In the genomic region with DNA sequence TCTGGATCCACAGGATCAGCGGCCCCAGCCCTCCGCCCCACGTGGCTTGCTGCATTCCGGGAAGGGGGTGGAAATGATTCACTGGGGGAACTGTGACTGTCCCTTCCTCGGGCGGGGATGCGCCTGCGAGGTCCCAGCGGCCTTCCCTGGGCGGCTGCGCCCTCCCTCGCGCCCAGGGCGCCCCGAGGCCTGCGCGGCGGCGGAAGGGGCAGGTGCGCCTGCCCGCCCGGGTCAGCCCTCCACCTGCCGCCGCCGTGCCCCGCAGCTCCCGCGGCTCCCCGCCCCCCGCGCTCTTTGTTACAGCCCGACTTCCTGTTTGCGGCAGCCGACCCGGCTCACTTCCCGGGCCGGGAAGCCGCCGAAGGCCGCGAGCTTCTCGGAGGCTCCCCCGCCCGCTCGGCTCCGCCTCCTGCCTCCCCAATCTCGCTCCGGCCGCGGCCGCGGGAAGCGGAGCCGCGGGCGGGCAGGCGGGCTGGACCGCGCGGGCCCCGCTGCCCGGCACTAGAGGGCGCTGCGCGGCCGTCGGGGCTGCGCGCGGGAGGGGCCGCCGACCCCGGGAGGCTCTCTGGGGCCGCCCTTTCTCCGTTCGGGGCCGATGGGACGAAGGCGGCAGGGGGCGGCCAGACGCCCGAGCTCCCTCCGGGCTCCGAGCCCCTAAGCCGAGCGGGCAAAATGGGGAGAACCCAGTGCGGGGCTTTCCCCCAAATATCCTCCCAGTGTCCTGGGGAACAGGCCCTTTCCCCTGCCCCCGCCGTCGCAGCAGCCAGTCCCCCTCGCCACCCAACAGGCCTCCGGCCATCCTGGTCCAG, we compare ENCODE assay signal across 8 cellular contexts. TPM values are rescaled to one million over a fixed set of nuclear protein-coding genes. Genes with fewer than 3 reads are reported as not detected.
DNase-seq lines count a peak whose midpoint lies in the region; ATAC-seq, FAIRE-seq and TF ChIP-seq lines count a peak whose summit lies in the region.

No MANE protein-coding gene starts in this region.

- no peaks in the 10 kb centered on the region for H3K79me2 ChIP-seq in astrocyte (ENCODE audit: insufficient read depth, low read length)

- peak overlapping the region; percentile 59 for H3K4me3 ChIP-seq in astrocyte (ENCODE audit: insufficient read depth, low read depth, low read length)

- H3K27me3 Mint-ChIP-seq in T-helper 1 cell treated with Interleukin-12 subunit alpha and Interleukin-12 subunit beta and Interleukin-4 antibody, amounts not matched to agents 30 μg/mL and 1 μg/mL, for 36 hours (ENCODE audit: low read depth) = no peaks in the 10 kb centered on the region
- H3K27me3 Mint-ChIP-seq in astrocyte (ENCODE audit: low read depth, unreplicated experiment) = peaks cover 35% of the 10 kb centered on the region

- no peak for FAIRE-seq in astrocyte (lab: Jason Lieb, UNC)

- H3K27ac Mint-ChIP-seq in T-helper 1 cell treated with Interleukin-12 subunit alpha and Interleukin-12 subunit beta and Interleukin-4 antibody, amounts not matched to agents 30 μg/mL and 1 μg/mL, for 36 hours = no peak overlapping the region
- H3K27ac Mint-ChIP-seq in astrocyte (ENCODE audit: unreplicated experiment) = no peak overlapping the region

- peaks cover 25% of the 10 kb centered on the region for H3K4me1 ChIP-seq in astrocyte (ENCODE audit: insufficient read depth, low read length)

- H2AFZ ChIP-seq in astrocyte (ENCODE audit: low read depth, low read length) = peak overlapping the region; percentile 93

- no peaks in the 10 kb centered on the region for H3K27me3 ChIP-seq in astrocyte (ENCODE audit: insufficient read depth, low read length)

- ATAC-seq in GM21737 (IDR thresholded peaks at IDR 0.05; ENCODE audit: unreplicated experiment) (peak; percentile 69), GM18873 (IDR thresholded peaks at IDR 0.05; ENCODE audit: low FRiP score, unreplicated experiment) (no peak)

- no peaks in the 10 kb centered on the region for H4K20me1 ChIP-seq in astrocyte (ENCODE audit: insufficient read depth, low read length)

- H3K9me3 Mint-ChIP-seq in T-helper 1 cell treated with Interleukin-12 subunit alpha and Interleukin-12 subunit beta and Interleukin-4 antibody, amounts not matched to agents 30 μg/mL and 1 μg/mL, for 36 hours = no peaks in the 10 kb centered on the region
- H3K9me3 Mint-ChIP-seq in astrocyte (ENCODE audit: unreplicated experiment) = peaks cover 2% of the 10 kb centered on the region

- peak overlapping the region; percentile 76 for H3K4me3 Mint-ChIP-seq in T-helper 1 cell treated with Interleukin-12 subunit alpha and Interleukin-12 subunit beta and Interleukin-4 antibody, amounts not matched to agents 30 μg/mL and 1 μg/mL, for 36 hours
- peak overlapping the region; percentile 72 for H3K4me3 Mint-ChIP-seq in astrocyte (ENCODE audit: unreplicated experiment)

- no peaks in the 10 kb centered on the region for H3K36me3 ChIP-seq in astrocyte (ENCODE audit: insufficient read depth, low read length)

- TF ChIP-seq CTCF in LNCAP (IDR thresholded peaks at IDR 0.05) = peak; percentile 95
- TF ChIP-seq CTCF in astrocyte (IDR thresholded peaks at IDR 0.05; ENCODE audit: insufficient read depth, low read depth, low read length) = peak; percentile 29

- peaks cover 29% of the 10 kb centered on the region for H3K4me1 Mint-ChIP-seq in T-helper 1 cell treated with Interleukin-12 subunit alpha and Interleukin-12 subunit beta and Interleukin-4 antibody, amounts not matched to agents 30 μg/mL and 1 μg/mL, for 36 hours (ENCODE audit: low read depth)
- H3K4me1 Mint-ChIP-seq in astrocyte (ENCODE audit: low read depth, unreplicated experiment) = peaks cover 2% of the 10 kb centered on the region

- H3K9ac ChIP-seq in astrocyte (ENCODE audit: low read length) = peak overlapping the region; percentile 83

- DNase-seq in GM03348 (ENCODE audit: low spot score) = peak; percentile 96
- DNase-seq in astrocyte (ENCODE audit: low read depth) = peak; percentile 36
- peak; percentile 95 for DNase-seq in hepatic stellate cell (ENCODE audit: low spot score)
- peak; percentile 31 for DNase-seq in renal cortical epithelial cell (ENCODE audit: low read depth)

- peak overlapping the region; percentile 91 for H3K4me2 ChIP-seq in astrocyte (ENCODE audit: low read length)

- H3K9me3 ChIP-seq in astrocyte (ENCODE audit: insufficient read depth, low read depth, low read length) = no peaks in the 10 kb centered on the region

- peak overlapping the region; percentile 33 for H3K27ac ChIP-seq in astrocyte (ENCODE audit: low read depth, low read length)

- H3K36me3 Mint-ChIP-seq in T-helper 1 cell treated with Interleukin-12 subunit alpha and Interleukin-12 subunit beta and Interleukin-4 antibody, amounts not matched to agents 30 μg/mL and 1 μg/mL, for 36 hours (ENCODE audit: low read depth) = no peaks in the 10 kb centered on the region
- no peaks in the 10 kb centered on the region for H3K36me3 Mint-ChIP-seq in astrocyte (ENCODE audit: low read depth, unreplicated experiment)

RNA-seq across cellular contexts. Expression of a gene that starts 11.5 kb away (rescaled TPM):
- 55.9 and 70.8 TPM in 2 replicates for total RNA-seq in astrocyte
- 10.8 and 11.1 TPM in 2 replicates for total RNA-seq in renal cortical epithelial cell

RNA-seq across cellular contexts. Expression of a gene that starts 12.6 kb away (rescaled TPM):
- total RNA-seq in astrocyte (0.09 and 0.29 TPM in 2 replicates), renal cortical epithelial cell (0.15 and 0.17 TPM in 2 replicates)

RNA-seq across cellular contexts. Expression of a gene that starts 47.5 kb away (rescaled TPM):
- total RNA-seq in astrocyte (35.8 and 37.6 TPM in 2 replicates), renal cortical epithelial cell (52.7 and 62.3 TPM in 2 replicates)

Comparison
In these comparisons a context has a peak if more than half of its experiments do, and no peak if none do; other contexts are left out.
1. DNase-seq: peak in every context shown above with its lines; median percentile 96 in GM03348; 95 in hepatic stellate cell; 36 in astrocyte; 31 in renal cortical epithelial cell.